Comparison of ENCODE assay signal across 1 cellular context in the genomic region with DNA sequence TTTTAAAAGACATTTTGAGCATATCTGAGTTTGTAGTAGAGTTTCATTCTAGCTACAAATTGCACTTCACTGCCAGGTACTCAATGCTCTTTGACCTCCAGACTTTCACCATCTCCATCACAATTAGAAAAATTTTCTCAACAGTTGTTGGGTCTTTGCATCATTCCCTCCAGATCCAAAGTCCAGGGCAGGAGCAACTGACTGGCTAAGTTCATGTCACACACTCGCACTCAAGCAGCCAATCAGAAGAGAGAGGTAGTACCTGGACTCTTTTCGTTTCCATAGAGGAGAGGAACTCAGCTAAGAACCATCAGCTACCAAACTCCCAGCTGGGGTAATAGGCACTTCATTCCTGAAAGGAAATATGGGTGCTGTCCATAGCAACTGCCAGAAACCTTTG.
TF ChIP-seq lines count a peak whose summit lies in the region.

No MANE protein-coding gene starts in this region.

TF ChIP-seq in HepG2, 621 proteins besides CTCF, POLR2A, EP300 and RAD21:
- TF ChIP-seq FOSL2 (CRISPR knock-in tag; IDR thresholded peaks at IDR 0.05) (no peak), MZF1 (CRISPR knock-in tag; IDR thresholded peaks at IDR 0.05; ENCODE audit: borderline replicate concordance) (no peak), NFE2 (CRISPR knock-in tag; IDR thresholded peaks at IDR 0.05) (no peak), NFYC (CRISPR knock-in tag; IDR thresholded peaks at IDR 0.05) (peak; percentile 41; the same call in 1 of the 2 replicates), TBL1XR1 (IDR thresholded peaks at IDR 0.05; ENCODE audit: borderline replicate concordance, low read length, partially characterized antibody) (no peak), NR2C2 (CRISPR knock-in tag; IDR thresholded peaks at IDR 0.05; ENCODE audit: borderline replicate concordance) (peak; percentile 62; the same call in 1 of the 2 replicates), NFYB (CRISPR knock-in tag; IDR thresholded peaks at IDR 0.05) (peak; percentile 61), ZIK1 (CRISPR knock-in tag; IDR thresholded peaks at IDR 0.05; ENCODE audit: borderline replicate concordance, low read depth) (no peak), ZNF563 (CRISPR knock-in tag; IDR thresholded peaks at IDR 0.05) (no peak), MATR3 (CRISPR knock-in tag; IDR thresholded peaks at IDR 0.05) (no peak), ATM (IDR thresholded peaks at IDR 0.05; ENCODE audit: borderline replicate concordance) (no peak), NFE2L1 (CRISPR knock-in tag; IDR thresholded peaks at IDR 0.05; ENCODE audit: borderline replicate concordance) (no peak), HNF4A (CRISPR knock-in tag; IDR thresholded peaks at IDR 0.05) (0 out of 2 replicates have a peak, but pooled peaks have one; percentile 38)
- TF ChIP-seq, protein P1, sequence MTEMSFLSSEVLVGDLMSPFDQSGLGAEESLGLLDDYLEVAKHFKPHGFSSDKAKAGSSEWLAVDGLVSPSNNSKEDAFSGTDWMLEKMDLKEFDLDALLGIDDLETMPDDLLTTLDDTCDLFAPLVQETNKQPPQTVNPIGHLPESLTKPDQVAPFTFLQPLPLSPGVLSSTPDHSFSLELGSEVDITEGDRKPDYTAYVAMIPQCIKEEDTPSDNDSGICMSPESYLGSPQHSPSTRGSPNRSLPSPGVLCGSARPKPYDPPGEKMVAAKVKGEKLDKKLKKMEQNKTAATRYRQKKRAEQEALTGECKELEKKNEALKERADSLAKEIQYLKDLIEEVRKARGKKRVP (CRISPR knock-in tag; IDR thresholded peaks at IDR 0.05), result 0 out of 4 replicates have a peak, but pooled peaks of 1 of the 2 experiments have one; percentile 26
